19 cellular contexts compared by ENCODE assay signal in genomic region chr10:73039635-73040034, GRCh38. TPM values are rescaled to one million over a fixed set of nuclear protein-coding genes. Genes with fewer than 3 reads are reported as not detected.
DNase-seq lines count a peak whose midpoint lies in the region; ATAC-seq, FAIRE-seq and TF ChIP-seq lines count a peak whose summit lies in the region.
"Had no signal": no experiment of that assay in that cellular context is flagged by ENCODE, and none has a peak within 500 bp of the region (broad histone marks: within the 10 kb centered on the region; RNA-seq: fewer than 3 reads in every experiment).

No MANE protein-coding gene starts in this region.

- H3K9me3 ChIP-seq in SJCRH30 (replicated peaks) (no peaks in the 10 kb centered on the region), kidney (ENCODE audit: control insufficient read depth in 1 of 2, low read length in 2 of 2) (no peaks in the 10 kb centered on the region)
- H3K9me3 ChIP-seq: Peyer's patch, prostate gland had no signal

- POLR2A ChIA-PET in BJ (lab: Charles Lee), result interaction anchor here (0.7 kb wide), 2 partner anchors 50 to 582 kb away, joined by 7 to 10 read pairs; no protein-coding TSS in a partner anchor

- H3K36me3 Mint-ChIP-seq in osteocyte (ENCODE audit: unreplicated experiment), result peaks cover 12% of the 10 kb centered on the region

- peak overlapping the region; percentile 51 for H3K27ac ChIP-seq in SJCRH30
- no peak overlapping the region for H3K27ac ChIP-seq in kidney (ENCODE audit: low read depth in 2 of 2, low read length in 2 of 2)
- H3K27ac ChIP-seq: prostate gland had no signal

- H3K36me3 ChIP-seq in BJ (ENCODE audit: control insufficient read depth, insufficient read depth, low read length) (0 out of 2 replicates have a peak, but pooled peaks cover 2% of the 10 kb centered on the region), SJCRH30 (peaks cover 20% of the 10 kb centered on the region), kidney (ENCODE audit: control insufficient read depth in 1 of 2, insufficient read depth in 2 of 2, low read length in 2 of 2) (peaks cover 0 to 4% of the 10 kb centered on the region in 2 donors)
- H3K36me3 ChIP-seq: prostate gland had no signal

- peak overlapping the region; percentile 84 for H3K27ac Mint-ChIP-seq in osteocyte (ENCODE audit: unreplicated experiment)
- H3K27ac Mint-ChIP-seq: activated CD4-positive, alpha-beta memory T cell treated with anti-CD3 and anti-CD28 coated beads for 36 hours; CD4-positive, CD25-positive, alpha-beta regulatory T cell; immature natural killer cell had no signal

- H3K27me3 Mint-ChIP-seq in osteocyte (ENCODE audit: unreplicated experiment), result no peaks in the 10 kb centered on the region
- H3K27me3 Mint-ChIP-seq: activated CD4-positive, alpha-beta memory T cell treated with anti-CD3 and anti-CD28 coated beads for 36 hours; CD4-positive, CD25-positive, alpha-beta regulatory T cell; central memory CD8-positive, alpha-beta T cell had no signal

- H3K4me3 ChIP-seq in BJ (ENCODE audit: low read depth, low read length) (no peak overlapping the region), SJCRH30 (no peak overlapping the region), kidney (ENCODE audit: low read length in 2 of 2) (no peak overlapping the region)
- H3K4me3 ChIP-seq: Peyer's patch, prostate gland had no signal

- no peaks in the 10 kb centered on the region for H3K9me3 Mint-ChIP-seq in osteocyte (ENCODE audit: unreplicated experiment)
- H3K9me3 Mint-ChIP-seq: activated CD4-positive, alpha-beta memory T cell treated with anti-CD3 and anti-CD28 coated beads for 36 hours; CD4-positive, CD25-positive, alpha-beta regulatory T cell; central memory CD8-positive, alpha-beta T cell; immature natural killer cell had no signal

- H3K4me1 ChIP-seq in SJCRH30, result peaks cover 13% of the 10 kb centered on the region
- H3K4me1 ChIP-seq in kidney (ENCODE audit: control insufficient read depth in 1 of 2, insufficient read depth in 1 of 2, low read depth in 1 of 2, low read length in 2 of 2), result no peaks in the 10 kb centered on the region
- H3K4me1 ChIP-seq: Peyer's patch, prostate gland had no signal

- H3K9ac ChIP-seq in kidney (ENCODE audit: low read length in 2 of 2), result no peak overlapping the region

- H3K27me3 ChIP-seq in BJ (ENCODE audit: control insufficient read depth, insufficient read depth, low read length) (no peaks in the 10 kb centered on the region), SJCRH30 (no peaks in the 10 kb centered on the region)
- H3K27me3 ChIP-seq: Peyer's patch had no signal

- H3K4me3 Mint-ChIP-seq in osteocyte (ENCODE audit: unreplicated experiment), result no peak overlapping the region
- H3K4me3 Mint-ChIP-seq: activated CD4-positive, alpha-beta memory T cell treated with anti-CD3 and anti-CD28 coated beads for 36 hours; CD4-positive, CD25-positive, alpha-beta regulatory T cell; central memory CD8-positive, alpha-beta T cell; immature natural killer cell had no signal

- CTCF ChIA-PET in BJ (lab: Yijun Ruan, JAX), result no interaction called here

- no peak for TF ChIP-seq CTCF in BJ (IDR thresholded peaks at IDR 0.05; ENCODE audit: insufficient read depth, low read depth, low read length)
- TF ChIP-seq CTCF in osteocyte (IDR thresholded peaks at IDR 0.05), result no peak
- TF ChIP-seq CTCF in kidney (IDR thresholded peaks at IDR 0.05; ENCODE audit: borderline replicate concordance, extremely low read depth, insufficient read depth), result no peak

- FAIRE-seq in kidney (lab: Jason Lieb, UNC), result no peak

- peak; percentile 90 for DNase-seq in BJ (ENCODE audit: low read depth)
- DNase-seq in SJCRH30, result no peak
- DNase-seq in fibroblast of peridontal ligament (ENCODE audit: extremely low read depth), result peak; percentile 93
- DNase-seq in osteocyte (ENCODE audit: extremely low spot score, unreplicated experiment), result no peak
- no peak for DNase-seq in middle frontal gyrus (ENCODE audit: extremely low spot score, low spot score)
- no peak for DNase-seq in mucosa of gallbladder (ENCODE audit: low spot score)
- no peak for DNase-seq in kidney
- DNase-seq: activated CD4-positive, alpha-beta memory T cell treated with anti-CD3 and anti-CD28 coated beads for 36 hours; activated effector memory CD4-positive, alpha-beta T cell treated with Interleukin-2 at 50 U/mL for 16 hours; CD4-positive, CD25-positive, alpha-beta regulatory T cell; immature natural killer cell; NCI-H1417 treated with DMSO at 0.1 percent for 48 hours; NCI-H524 treated with DMSO at 0.1 percent for 48 hours; Peyer's patch; stimulated activated CD4-positive, alpha-beta T cell treated with anti-CD3 and anti-CD28 coated beads, Interleukin-4, amount 100 ng/mL, for 1 hour; stimulated activated naive CD4-positive, alpha-beta T cell treated with Interleukin-2 at 50 U/mL for 16 hours had no signal

- peaks cover 28% of the 10 kb centered on the region for H3K4me1 Mint-ChIP-seq in osteocyte (ENCODE audit: unreplicated experiment)
- H3K4me1 Mint-ChIP-seq: central memory CD8-positive, alpha-beta T cell had no signal

- no peak for ATAC-seq in GM19035 (IDR thresholded peaks at IDR 0.05; ENCODE audit: unreplicated experiment)

- intact Hi-C loops in kidney (cut with DNase I), result no loop called here

RNA-seq across cellular contexts. Expression of gene P4HA1, which starts 57.0 kb away (rescaled TPM):
- 91.7 and 260 TPM in 2 replicates for polyA plus RNA-seq in BJ (2011; rRNA removed)
- polyA minus RNA-seq in BJ (2011; rRNA and poly(A)+ RNA removed), result 47.9 and 58.2 TPM in 2 replicates
- total RNA-seq in SJCRH30 (2014; rRNA removed; shearing (Covaris generic)), result 78.0 and 82.4 TPM in 2 replicates
- total RNA-seq in osteocyte, result 101 and 103 TPM in 2 replicates
- total RNA-seq in mucosa of gallbladder, result 67.5 TPM
- 25.3 TPM for total RNA-seq in kidney
- 15.7 TPM for polyA plus RNA-seq in kidney (ENCODE audit: insufficient read depth, low read depth, low replicate concordance)

Comparison
In these comparisons a context has a peak if more than half of its experiments do, and no peak if none do; other contexts are left out.
1. DNase-seq: peak in BJ (single experiment) and fibroblast of peridontal ligament (single experiment); none in SJCRH30 (0 of 2), osteocyte (single experiment), middle frontal gyrus (single experiment), mucosa of gallbladder (single experiment) and kidney (single experiment).